10 cellular contexts compared by ENCODE assay signal in the genomic region with DNA sequence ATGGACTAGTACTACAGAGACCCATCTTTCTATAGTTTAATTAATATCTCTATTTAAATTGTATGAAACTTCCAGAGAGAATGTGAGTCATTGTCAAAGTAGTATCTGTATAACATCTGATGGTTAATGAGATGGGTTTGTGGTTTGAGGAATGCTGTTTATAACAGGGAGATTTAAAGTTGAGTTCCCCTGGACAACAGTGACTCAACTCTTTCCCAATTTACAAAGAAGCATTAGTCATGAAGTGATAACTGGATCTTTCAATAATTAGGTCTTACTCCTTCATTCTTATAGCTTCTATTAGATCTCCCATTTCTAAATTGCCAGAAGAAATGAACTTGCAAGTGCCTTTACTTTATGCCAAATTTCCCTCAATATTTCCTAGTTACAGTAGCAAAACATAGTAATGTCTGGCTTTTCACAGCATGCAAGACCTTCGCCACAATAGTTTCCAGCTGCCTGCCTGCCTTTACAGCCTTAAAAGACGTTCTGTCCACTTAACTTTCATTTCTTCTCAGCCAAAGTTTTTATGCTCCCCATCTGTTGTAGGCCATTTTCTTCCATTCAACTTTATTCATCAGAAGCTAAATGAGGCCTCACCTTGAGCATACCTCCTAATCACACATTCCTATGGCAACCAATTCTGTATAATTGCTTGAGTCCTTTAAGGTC. TPM values are rescaled to one million over a fixed set of nuclear protein-coding genes. Genes with fewer than 3 reads are reported as not detected.
A peak's percentile ranks its signal among the peaks of the same experiment; 100 is the strongest.
DNase-seq lines count a peak whose midpoint lies in the region; FAIRE-seq and TF ChIP-seq lines count a peak whose summit lies in the region.
"Had no signal": no experiment of that assay in that cellular context is flagged by ENCODE, and none has a peak within 500 bp of the region (broad histone marks: within the 10 kb centered on the region; RNA-seq: fewer than 3 reads in every experiment).

No MANE protein-coding gene starts in this region.

- H3K4me3 ChIP-seq in fibroblast of lung (replicated peaks in 1 of 4; ENCODE audit: control extremely low read depth in 1 of 4, insufficient read depth in 1 of 4, low read depth in 3 of 4, low read length in 4 of 4) (no peak overlapping the region), rectal smooth muscle tissue (ENCODE audit: low read length) (no peak overlapping the region)

- no peak for TF ChIP-seq CTCF in RWPE1 (conservative IDR thresholded peaks at IDR 0.05; ENCODE audit: low read depth)
- TF ChIP-seq CTCF in fibroblast of lung (conservative IDR thresholded peaks at IDR 0.05 in 1 of 2, IDR thresholded peaks at IDR 0.05 in 1 of 2; ENCODE audit: low read depth in 1 of 2, low read length in 2 of 2), result no peak
- no peak for TF ChIP-seq CTCF in D721Med (IDR thresholded peaks at IDR 0.05; ENCODE audit: insufficient read depth, missing control alignments)
- no peak for TF ChIP-seq CTCF in GM10266 (IDR thresholded peaks at IDR 0.05; ENCODE audit: control insufficient read depth, insufficient read depth, low read depth, missing control alignments)

- CTCF ChIA-PET in RWPE1 (lab: Yijun Ruan, JAX), result interaction anchor here (1.0 kb wide), 1 partner anchor 251 kb away, joined by 3 read pairs; no protein-coding TSS in a partner anchor

- H3K36me3 ChIP-seq in fibroblast of lung (ENCODE audit: control insufficient read depth, insufficient read depth, low read length) (no peaks in the 10 kb centered on the region), rectal smooth muscle tissue (ENCODE audit: control insufficient read depth, insufficient read depth, low read length) (no peaks in the 10 kb centered on the region)

- FAIRE-seq in D721Med (lab: Jason Lieb, UNC), result no peak

- no peak overlapping the region for H3K9ac ChIP-seq in fibroblast of lung (ENCODE audit: insufficient read depth, low read length)
- H3K9ac ChIP-seq in rectal smooth muscle tissue (ENCODE audit: low read length), result no peak overlapping the region

- no peak overlapping the region for H2AFZ ChIP-seq in fibroblast of lung (ENCODE audit: low read length)

- no peaks in the 10 kb centered on the region for H3K9me3 ChIP-seq in fibroblast of lung (ENCODE audit: control insufficient read depth, insufficient read depth, low read depth, low read length)

- no peak overlapping the region for H3K27ac ChIP-seq in RWPE1
- H3K27ac ChIP-seq in fibroblast of lung (ENCODE audit: insufficient read depth, low read length), result peak overlapping the region; percentile 69
- H3K27ac ChIP-seq in rectal smooth muscle tissue (ENCODE audit: low read depth, low read length), result peak overlapping the region; percentile 87

- H4K20me1 ChIP-seq in fibroblast of lung (ENCODE audit: control insufficient read depth, extremely low read depth, insufficient read depth, low read length), result no peaks in the 10 kb centered on the region

- H3K4me2 ChIP-seq in fibroblast of lung (ENCODE audit: extremely low read depth, insufficient read depth, low read length), result peak overlapping the region; percentile 55

- H3K4me1 ChIP-seq in fibroblast of lung (ENCODE audit: control insufficient read depth, extremely low read depth, insufficient read depth, low read length), result peaks cover 4% of the 10 kb centered on the region
- peaks cover 16% of the 10 kb centered on the region for H3K4me1 ChIP-seq in rectal smooth muscle tissue (ENCODE audit: control insufficient read depth, insufficient read depth, low read length)

- no peaks in the 10 kb centered on the region for H3K79me2 ChIP-seq in fibroblast of lung (ENCODE audit: control insufficient read depth, insufficient read depth, low read length)

- POLR2A ChIA-PET in RWPE1 (lab: Yijun Ruan, JAX; ENCODE audit: low non-redundant PET), result no interaction called here

- H3K27me3 ChIP-seq in fibroblast of lung (ENCODE audit: control insufficient read depth, insufficient read depth, low read length), result no peaks in the 10 kb centered on the region
- H3K27me3 ChIP-seq in rectal smooth muscle tissue (ENCODE audit: control insufficient read depth, insufficient read depth, low read length), result no peaks in the 10 kb centered on the region

- DNase-seq in Daoy (ENCODE audit: low read depth), result peak; percentile 83
- peak; percentile 78 for DNase-seq in RWPE1 (ENCODE audit: low spot score)
- peak; percentile 97 to 98 for DNase-seq in fibroblast of lung (ENCODE audit: low read depth in 2 of 2)
- DNase-seq in GDM1 (lab: John Stamatoyannopoulos, UW), result no peak
- no peak for DNase-seq in NOMO-1 (lab: John Stamatoyannopoulos, UW; ENCODE audit: unreplicated experiment in 2 of 2)
- no peak for DNase-seq in D721Med (ENCODE audit: insufficient read length, low spot score)
- no peak for DNase-seq in GM10266 (ENCODE audit: extremely low spot score)
- DNase-seq: activated naive CD8-positive, alpha-beta T cell treated with anti-CD3 and anti-CD28 coated beads, Interleukin-2, amount 10 ng/mL, durations not matched to agents 7 days and 5 days; DMS79 treated with DMSO at 0.1 percent for 48 hours had no signal

RNA-seq across cellular contexts. Expression of a gene that starts 47.7 kb away (rescaled TPM):
- 72.5 and 92.4 TPM in 2 replicates for total RNA-seq in Daoy (2014; rRNA removed; shearing (Covaris generic))
- total RNA-seq in fibroblast of lung, result 46.0 and 54.0 TPM in 2 replicates
- polyA plus RNA-seq in fibroblast of lung, result 33.9 and 36.4 TPM in 2 replicates
- polyA plus RNA-seq in fibroblast of lung (2012), result 22.9 and 30.8 TPM in 2 replicates
- 29.1 and 35.0 TPM in 2 replicates for polyA minus RNA-seq in fibroblast of lung (ENCODE audit: low replicate concordance)

Comparison
In these comparisons a context has a peak if more than half of its experiments do, and no peak if none do; other contexts are left out.
1. DNase-seq: peak in Daoy (single experiment), RWPE1 (single experiment) and fibroblast of lung (2 of 2); none in GDM1 (single experiment), NOMO-1 (0 of 2), D721Med (single experiment) and GM10266 (single experiment).